In genomic region chr1:58824753-58825389, GRCh38 we compare ENCODE assay signal across 17 cellular contexts. TPM values are rescaled to one million over a fixed set of nuclear protein-coding genes. Genes with fewer than 3 reads are reported as not detected.
DNase-seq lines count a peak whose midpoint lies in the region; ATAC-seq and TF ChIP-seq lines count a peak whose summit lies in the region.
"Had no signal": no experiment of that assay in that cellular context is flagged by ENCODE, and none has a peak within 500 bp of the region (broad histone marks: within the 10 kb centered on the region; RNA-seq: fewer than 3 reads in every experiment).

No MANE protein-coding gene starts in this region.

- H3K36me3 Mint-ChIP-seq in effector memory CD8-positive, alpha-beta T cell (ENCODE audit: insufficient read depth) = no peaks in the 10 kb centered on the region

- DNase-seq in AG04450 (ENCODE audit: low read depth, low spot score) = no peak
- peak; percentile 77 to 92 for DNase-seq in PC-9
- peak; percentile 23 for DNase-seq in fibroblast of pulmonary artery (ENCODE audit: low read depth)
- DNase-seq in mucosa of gallbladder (ENCODE audit: low spot score) = peak; percentile 53
- no peak for DNase-seq in effector memory CD8-positive, alpha-beta T cell
- no peak for DNase-seq in stimulated activated naive CD8-positive, alpha-beta T cell treated with anti-CD3 and anti-CD28 coated beads, Interleukin-15, amount 100 ng/mL, for 72 hours
- no peak for DNase-seq in NCI-H1105 treated with DMSO at 0.1 percent for 48 hours (lab: John Stamatoyannopoulos, UW)
- DNase-seq in DMS53 treated with DMSO at 0.1 percent for 48 hours (lab: John Stamatoyannopoulos, UW; ENCODE audit: unreplicated experiment) = no peak
- DNase-seq: activated CD8-positive, alpha-beta memory T cell treated with anti-CD3 and anti-CD28 coated beads, Interleukin-2, amount 10 ng/mL, durations not matched to agents 7 days and 5 days; activated effector memory CD4-positive, alpha-beta T cell treated with anti-CD3 and anti-CD28 coated beads, Interleukin-2, amount 50 U/mL, for 16 hours; aorta; CD4-positive, alpha-beta memory T cell; cortex of kidney; nephron progenitor cell; stimulated activated CD4-positive, alpha-beta T cell treated with anti-CD3 and anti-CD28 coated beads, Interleukin-2, amount 100 ng/mL, for 24 hours; stimulated activated CD8-positive, alpha-beta memory T cell treated with anti-CD3 and anti-CD28 coated beads, Interleukin-4, amount 100 ng/mL, for 48 hours had no signal

- H2AFZ ChIP-seq in PC-9 = no peak overlapping the region

- BruUV-seq in PC-9 (replicated peaks; lab: Mats Ljungman, UMichigan) = no TSS peak

- no peaks in the 10 kb centered on the region for H4K20me1 ChIP-seq in PC-9 (ENCODE audit: insufficient read depth)

- no peaks in the 10 kb centered on the region for H3K4me1 Mint-ChIP-seq in effector memory CD8-positive, alpha-beta T cell (ENCODE audit: low read depth in 2 of 2)
- H3K4me1 Mint-ChIP-seq in stimulated activated naive CD8-positive, alpha-beta T cell treated with anti-CD3 and anti-CD28 coated beads, Interleukin-15, amount 100 ng/mL, for 72 hours = no peaks in the 10 kb centered on the region
- H3K4me1 Mint-ChIP-seq: activated CD8-positive, alpha-beta memory T cell treated with anti-CD3 and anti-CD28 coated beads, Interleukin-2, amount 10 ng/mL, durations not matched to agents 7 days and 5 days; CD4-positive, alpha-beta memory T cell had no signal

- H3K4me3 ChIP-seq in AG04450 (ENCODE audit: low read depth, low read length) = no peak overlapping the region
- no peak overlapping the region for H3K4me3 ChIP-seq in PC-9
- no peak overlapping the region for H3K4me3 ChIP-seq in fibroblast of pulmonary artery (replicated peaks; ENCODE audit: low read depth, low read length)
- H3K4me3 ChIP-seq: thoracic aorta had no signal

- H3K27ac ChIP-seq in AG04450 (ENCODE audit: low read depth, low read length) (peak overlapping the region; percentile 32), PC-9 (peak overlapping the region; percentile 74)
- H3K27ac ChIP-seq: thoracic aorta had no signal

- intact Hi-C loops in PC-9 (cut with micrococcal nuclease; ENCODE audit: unreplicated experiment) = no loop called here

- H3K27ac Mint-ChIP-seq in effector memory CD8-positive, alpha-beta T cell = no peak overlapping the region
- no peak overlapping the region for H3K27ac Mint-ChIP-seq in stimulated activated naive CD8-positive, alpha-beta T cell treated with anti-CD3 and anti-CD28 coated beads, Interleukin-15, amount 100 ng/mL, for 72 hours
- H3K27ac Mint-ChIP-seq: activated CD8-positive, alpha-beta memory T cell treated with anti-CD3 and anti-CD28 coated beads, Interleukin-2, amount 10 ng/mL, durations not matched to agents 7 days and 5 days; CD4-positive, alpha-beta memory T cell; nephron progenitor cell had no signal

- no peaks in the 10 kb centered on the region for H3K36me3 ChIP-seq in PC-9 (ENCODE audit: low read depth)
- H3K36me3 ChIP-seq: thoracic aorta had no signal

- ATAC-seq in effector memory CD8-positive, alpha-beta T cell (replicated peaks) = no peak
- no peak for ATAC-seq in stimulated activated naive CD8-positive, alpha-beta T cell treated with anti-CD3 and anti-CD28 coated beads, Interleukin-15, amount 100 ng/mL, for 72 hours
- ATAC-seq: activated CD8-positive, alpha-beta memory T cell treated with anti-CD3 and anti-CD28 coated beads, Interleukin-2, amount 10 ng/mL, durations not matched to agents 7 days and 5 days had no signal

- H3K27me3 ChIP-seq in AG04450 (ENCODE audit: control insufficient read depth, insufficient read depth, low read length) (no peaks in the 10 kb centered on the region), PC-9 (ENCODE audit: insufficient read depth, low read depth) (no peaks in the 10 kb centered on the region)

- H3K27me3 Mint-ChIP-seq in effector memory CD8-positive, alpha-beta T cell = no peaks in the 10 kb centered on the region
- H3K27me3 Mint-ChIP-seq in stimulated activated naive CD8-positive, alpha-beta T cell treated with anti-CD3 and anti-CD28 coated beads, Interleukin-15, amount 100 ng/mL, for 72 hours = no peaks in the 10 kb centered on the region

- peaks cover 4 to 7% of the 10 kb centered on the region in 2 donors for H3K9me3 Mint-ChIP-seq in effector memory CD8-positive, alpha-beta T cell
- H3K9me3 Mint-ChIP-seq in stimulated activated naive CD8-positive, alpha-beta T cell treated with anti-CD3 and anti-CD28 coated beads, Interleukin-15, amount 100 ng/mL, for 72 hours = peaks cover 10 to 29% of the 10 kb centered on the region in 2 donors

- POLR2A ChIA-PET in AG04450 (lab: Yijun Ruan, JAX) = no interaction called here
- POLR2A ChIA-PET in PC-9 (lab: Charles Lee; ENCODE audit: unreplicated experiment) = interaction anchor here (0.5 to 0.6 kb wide), 2 partner anchors 11 to 52 kb away, joined by 3 read pairs; no protein-coding TSS in a partner anchor

- H3K4me2 ChIP-seq in PC-9 = peak overlapping the region; percentile 66

- H3K4me3 Mint-ChIP-seq in effector memory CD8-positive, alpha-beta T cell = no peak overlapping the region
- no peak overlapping the region for H3K4me3 Mint-ChIP-seq in stimulated activated naive CD8-positive, alpha-beta T cell treated with anti-CD3 and anti-CD28 coated beads, Interleukin-15, amount 100 ng/mL, for 72 hours
- H3K4me3 Mint-ChIP-seq: activated CD8-positive, alpha-beta memory T cell treated with anti-CD3 and anti-CD28 coated beads, Interleukin-2, amount 10 ng/mL, durations not matched to agents 7 days and 5 days; nephron progenitor cell had no signal

- H3K9me3 ChIP-seq in AG04450 (ENCODE audit: control insufficient read depth, insufficient read depth, low read length) = peaks cover 7% of the 10 kb centered on the region; the same call in 1 of the 2 replicates
- H3K9me3 ChIP-seq in PC-9 (ENCODE audit: insufficient read depth, low read depth) = peaks cover 5% of the 10 kb centered on the region; the same call in 1 of the 2 replicates
- H3K9me3 ChIP-seq: thoracic aorta had no signal

- H3K4me1 ChIP-seq in PC-9 (replicated peaks; ENCODE audit: insufficient read depth) = peaks cover 48% of the 10 kb centered on the region

- no peaks in the 10 kb centered on the region for H3K9me2 ChIP-seq in PC-9 (ENCODE audit: insufficient read depth)

- H3K79me2 ChIP-seq in PC-9 (ENCODE audit: low read depth) = no peaks in the 10 kb centered on the region

- TF ChIP-seq CTCF in AG04450 (IDR thresholded peaks at IDR 0.05; ENCODE audit: low read depth, low read length) (no peak), PC-9 (conservative IDR thresholded peaks at IDR 0.05) (no peak), fibroblast of pulmonary artery (IDR thresholded peaks at IDR 0.05; ENCODE audit: low read length, missing control alignments) (no peak)

- CTCF ChIA-PET in AG04450 (lab: Charles Lee) = no interaction called here
- CTCF ChIA-PET in PC-9 (lab: Charles Lee) = interaction anchor here (0.7 kb wide), 1 partner anchor 228 kb away, joined by 4 read pairs; no protein-coding TSS in a partner anchor

- H3F3A ChIP-seq in PC-9 (ENCODE audit: insufficient read depth, low read depth) = peaks cover 39% of the 10 kb centered on the region

RNA-seq across cellular contexts. Expression of gene JUN, which starts 41.0 kb away (rescaled TPM):
- 48.7 and 56.5 TPM in 2 replicates for polyA plus RNA-seq in AG04450 (2011; rRNA removed)
- polyA minus RNA-seq in AG04450 (2011; rRNA and poly(A)+ RNA removed) = 95.6 and 108 TPM in 2 replicates
- total RNA-seq in PC-9 (2021) (74.7 and 93.7 TPM in 2 replicates), mucosa of gallbladder (135 TPM)

Comparison
In these comparisons a context has a peak if more than half of its experiments do, and no peak if none do; other contexts are left out.
1. DNase-seq: peak in PC-9 (2 of 2), fibroblast of pulmonary artery (single experiment) and mucosa of gallbladder (single experiment); none in AG04450 (single experiment), effector memory CD8-positive, alpha-beta T cell (0 of 3), stimulated activated naive CD8-positive, alpha-beta T cell treated with anti-CD3 and anti-CD28 coated beads, Interleukin-15, amount 100 ng/mL, for 72 hours (0 of 2), NCI-H1105 treated with DMSO at 0.1 percent for 48 hours (single experiment) and DMS53 treated with DMSO at 0.1 percent for 48 hours (single experiment).